ENCODE assay signal across 8 cellular contexts in the genomic region with DNA sequence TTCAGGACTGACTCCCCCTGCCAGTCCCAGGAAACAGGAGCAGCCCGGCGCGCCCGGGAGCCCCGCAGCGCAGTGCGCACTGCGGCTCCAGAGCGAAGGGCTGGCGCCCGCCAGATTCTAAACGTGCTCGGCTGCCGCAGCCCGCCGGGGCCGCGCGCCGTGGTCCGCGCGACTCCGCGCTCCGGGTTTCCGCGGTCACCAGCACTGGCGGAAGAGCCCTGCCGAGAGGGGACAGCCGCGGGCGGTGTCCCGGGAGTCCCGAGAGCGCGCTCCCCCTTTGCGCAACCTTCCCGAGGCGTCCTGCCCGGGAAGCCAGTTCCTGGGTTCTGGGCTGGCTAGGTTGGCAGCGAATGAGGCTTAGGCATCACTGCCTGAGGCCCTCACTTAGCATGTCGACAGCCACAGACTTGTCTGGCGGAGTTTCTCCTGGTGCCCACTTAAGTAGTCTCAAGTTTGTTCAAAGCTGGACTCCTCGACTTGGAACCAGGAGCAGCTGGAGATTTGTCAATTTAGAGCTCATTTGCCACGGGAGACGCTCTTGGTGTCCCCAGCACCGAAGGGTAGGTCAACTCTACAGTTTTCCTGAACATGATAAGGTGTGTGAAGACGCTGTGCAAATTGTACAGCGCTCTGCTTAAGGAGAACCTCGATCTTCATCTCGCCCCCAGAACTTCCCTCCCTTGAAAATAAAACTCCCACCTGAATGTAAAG. TPM values are rescaled to one million over a fixed set of nuclear protein-coding genes. Genes with fewer than 3 reads are reported as not detected.
DNase-seq lines count a peak whose midpoint lies in the region; ATAC-seq, FAIRE-seq and TF ChIP-seq lines count a peak whose summit lies in the region.

No MANE protein-coding gene starts in this region.

- intact Hi-C loops in left cardiac atrium (cut with DNase I), result loop anchor here in 1 of 2 donors (2.0 kb wide), 1 partner anchor 62 kb away; no protein-coding TSS in a partner anchor

- ATAC-seq in A549 (peak; percentile 63 to 78), GM18909 (IDR thresholded peaks at IDR 0.05; ENCODE audit: poor library complexity, unreplicated experiment) (peak; percentile 58), left cardiac atrium (peak; percentile 86 to 87)
- no peak for ATAC-seq in activated CD4-positive, CD25-positive, alpha-beta regulatory T cell treated with anti-CD3 and anti-CD28 coated beads, Interleukin-2, amount 50 U/mL, for 24 hours

- peak in 1 of 2 experiments; percentile 39 for DNase-seq in A549 (ENCODE audit: low read depth in 1 of 2, low spot score in 1 of 2)
- peak; percentile 71 for DNase-seq in left cardiac atrium
- DNase-seq in effector CD4-positive, alpha-beta T cell, result no peak

- H3K9ac ChIP-seq in HUES6 (ENCODE audit: low read length), result peak overlapping the region; percentile 91
- peak overlapping the region; percentile 67 for H3K9ac ChIP-seq in rectal smooth muscle tissue (ENCODE audit: low read length)

- H3K9me3 ChIP-seq in A549, result no peaks in the 10 kb centered on the region
- no peaks in the 10 kb centered on the region for H3K9me3 ChIP-seq in HUES6 (ENCODE audit: control insufficient read depth, insufficient read depth, low read depth, low read length)

- H3K4me2 ChIP-seq in A549, result peak overlapping the region; percentile 85

- no peak overlapping the region for H3K27ac ChIP-seq in A549
- H3K27ac ChIP-seq in HUES6 (ENCODE audit: low read depth, low read length), result peak overlapping the region; percentile 5; the same call in 1 of the 2 replicates
- H3K27ac ChIP-seq in rectal smooth muscle tissue (ENCODE audit: low read depth, low read length), result peak overlapping the region; percentile 74

- no peak for TF ChIP-seq EP300 in A549 (IDR thresholded peaks at IDR 0.05)

- H3K4me1 ChIP-seq in A549 (0 out of 3 replicates have a peak, but pooled peaks cover 3% of the 10 kb centered on the region), HUES6 (ENCODE audit: control insufficient read depth, insufficient read depth, low read length) (peaks cover 24% of the 10 kb centered on the region), rectal smooth muscle tissue (ENCODE audit: control insufficient read depth, insufficient read depth, low read length) (no peaks in the 10 kb centered on the region)

- H3K4me3 ChIP-seq in A549 (peak overlapping the region; percentile 39), HUES6 (ENCODE audit: low read depth, low read length) (peak overlapping the region; percentile 83), WI38 (ENCODE audit: low read depth, low read length) (peak overlapping the region; percentile 54), rectal smooth muscle tissue (ENCODE audit: low read length) (peak overlapping the region; percentile 86)

- TF ChIP-seq RAD21 in A549 (conservative IDR thresholded peaks at IDR 0.05 in 1 of 2, IDR thresholded peaks at IDR 0.05 in 1 of 2), result no peak

- CTCF ChIA-PET in A549 (lab: Yijun Ruan, JAX), result no interaction called here

- no peak for TF ChIP-seq CTCF in A549 (IDR thresholded peaks at IDR 0.05)
- TF ChIP-seq CTCF in WI38 (IDR thresholded peaks at IDR 0.05; ENCODE audit: low read depth, low read length), result no peak

- H3K36me3 ChIP-seq in HUES6 (ENCODE audit: control insufficient read depth, insufficient read depth, low read length) (no peaks in the 10 kb centered on the region), rectal smooth muscle tissue (ENCODE audit: control insufficient read depth, insufficient read depth, low read length) (no peaks in the 10 kb centered on the region)

- 15% methylated on average over 36 of the region's 52 CpGs for whole genome bisulfite sequencing in A549 (ENCODE audit: missing lambda C conversion rate)

- POLR2A ChIA-PET in A549 (lab: Yijun Ruan, JAX), result no interaction called here

- FAIRE-seq in A549 (lab: Jason Lieb, UNC), result no peak

- no peak for TF ChIP-seq POLR2A in A549 (IDR thresholded peaks at IDR 0.05; ENCODE audit: low read length)

- H3K27me3 ChIP-seq in HUES6 (ENCODE audit: control insufficient read depth, insufficient read depth, low read length) (peaks cover 32% of the 10 kb centered on the region), rectal smooth muscle tissue (ENCODE audit: control insufficient read depth, insufficient read depth, low read length) (no peaks in the 10 kb centered on the region)

TF ChIP-seq in A549, 52 proteins besides CTCF, POLR2A, EP300 and RAD21:
- no peak; a peak in 1 of 4 replicates for TF ChIP-seq CEBPB (IDR thresholded peaks at IDR 0.05)
- TF ChIP-seq, protein P1, sequence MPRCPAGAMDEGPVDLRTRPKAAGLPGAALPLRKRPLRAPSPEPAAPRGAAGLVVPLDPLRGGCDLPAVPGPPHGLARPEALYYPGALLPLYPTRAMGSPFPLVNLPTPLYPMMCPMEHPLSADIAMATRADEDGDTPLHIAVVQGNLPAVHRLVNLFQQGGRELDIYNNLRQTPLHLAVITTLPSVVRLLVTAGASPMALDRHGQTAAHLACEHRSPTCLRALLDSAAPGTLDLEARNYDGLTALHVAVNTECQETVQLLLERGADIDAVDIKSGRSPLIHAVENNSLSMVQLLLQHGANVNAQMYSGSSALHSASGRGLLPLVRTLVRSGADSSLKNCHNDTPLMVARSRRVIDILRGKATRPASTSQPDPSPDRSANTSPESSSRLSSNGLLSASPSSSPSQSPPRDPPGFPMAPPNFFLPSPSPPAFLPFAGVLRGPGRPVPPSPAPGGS (IDR thresholded peaks at IDR 0.05), result no peak
- no peak for TF ChIP-seq TP53 (CRISPR knock-in tag; IDR thresholded peaks at IDR 0.05)
- 0 out of 2 replicates have a peak, but pooled peaks have one; percentile 68 for TF ChIP-seq HDAC2 (IDR thresholded peaks at IDR 0.05)
- no peak for TF ChIP-seq RNF2 (IDR thresholded peaks at IDR 0.05; ENCODE audit: borderline replicate concordance, low read depth)
- TF ChIP-seq, protein P2, sequence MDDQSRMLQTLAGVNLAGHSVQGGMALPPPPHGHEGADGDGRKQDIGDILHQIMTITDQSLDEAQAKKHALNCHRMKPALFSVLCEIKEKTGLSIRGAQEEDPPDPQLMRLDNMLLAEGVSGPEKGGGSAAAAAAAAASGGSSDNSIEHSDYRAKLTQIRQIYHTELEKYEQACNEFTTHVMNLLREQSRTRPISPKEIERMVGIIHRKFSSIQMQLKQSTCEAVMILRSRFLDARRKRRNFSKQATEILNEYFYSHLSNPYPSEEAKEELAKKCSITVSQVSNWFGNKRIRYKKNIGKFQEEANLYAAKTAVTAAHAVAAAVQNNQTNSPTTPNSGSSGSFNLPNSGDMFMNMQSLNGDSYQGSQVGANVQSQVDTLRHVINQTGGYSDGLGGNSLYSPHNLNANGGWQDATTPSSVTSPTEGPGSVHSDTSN (IDR thresholded peaks at IDR 0.05), result no peak
TF ChIP-seq in A549: peak in this region for 1.

RNA-seq across cellular contexts. Expression of gene VSNL1, which starts 1.5 kb away (rescaled TPM):
- polyA plus RNA-seq in A549 (2011; rRNA removed) (not detected in 2 replicates), A549 (2017; fragmentation: RNase III; extraction: RNeasy Plus Mini Kit Qiagen cat#74134 plus additional on column Dnase treatment) (not detected in 3 replicates)
- not detected in 2 replicates for polyA plus RNA-seq in A549 (2012; cell fraction: cytosol; rRNA removed)
- polyA plus RNA-seq in A549 (2012; cell fraction: nucleus; rRNA removed), result not detected in 2 replicates
- not detected in 2 replicates for polyA minus RNA-seq in A549 (2011; rRNA and poly(A)+ RNA removed)
- total RNA-seq in left cardiac atrium, result 10 to 100 TPM; 25.2 to 26.6 TPM

RNA-seq across cellular contexts. Expression of gene RAD51AP2, which starts 20.8 kb away (rescaled TPM):
- polyA plus RNA-seq in A549 (2011; rRNA removed) (not detected in 2 replicates), A549 (2017; fragmentation: RNase III; extraction: RNeasy Plus Mini Kit Qiagen cat#74134 plus additional on column Dnase treatment) (not detected in 3 replicates)
- not detected in 2 replicates for polyA plus RNA-seq in A549 (2012; cell fraction: cytosol; rRNA removed)
- polyA plus RNA-seq in A549 (2012; cell fraction: nucleus; rRNA removed), result not detected in 2 replicates
- not detected in 2 replicates for polyA minus RNA-seq in A549 (2011; rRNA and poly(A)+ RNA removed)
- total RNA-seq in left cardiac atrium, result under 1 TPM; 0.16 to 0.18 TPM

Comparison
In these comparisons a context has a peak if more than half of its experiments do, and no peak if none do; other contexts are left out.
1. ATAC-seq: peak in A549 (2 of 2), GM18909 (single experiment) and left cardiac atrium (2 of 2); none in activated CD4-positive, CD25-positive, alpha-beta regulatory T cell treated with anti-CD3 and anti-CD28 coated beads, Interleukin-2, amount 50 U/mL, for 24 hours (0 of 2).
2. H3K27ac ChIP-seq: peak in HUES6 (single experiment) and rectal smooth muscle tissue (single experiment); none in A549 (0 of 2).
3. Peak in every context shown above with its lines, with median percentiles within 50 percentile points of each other: H3K4me3 ChIP-seq.